ENCODE assay signal across 1 cellular context in genomic region chr4:10018818-10019438, GRCh38.
TF ChIP-seq lines count a peak whose summit lies in the region.

No MANE protein-coding gene starts in this region.

TF ChIP-seq in HEK293, 187 proteins besides CTCF, POLR2A, EP300 and RAD21 (continued from another document):
- TF ChIP-seq, protein P1, sequence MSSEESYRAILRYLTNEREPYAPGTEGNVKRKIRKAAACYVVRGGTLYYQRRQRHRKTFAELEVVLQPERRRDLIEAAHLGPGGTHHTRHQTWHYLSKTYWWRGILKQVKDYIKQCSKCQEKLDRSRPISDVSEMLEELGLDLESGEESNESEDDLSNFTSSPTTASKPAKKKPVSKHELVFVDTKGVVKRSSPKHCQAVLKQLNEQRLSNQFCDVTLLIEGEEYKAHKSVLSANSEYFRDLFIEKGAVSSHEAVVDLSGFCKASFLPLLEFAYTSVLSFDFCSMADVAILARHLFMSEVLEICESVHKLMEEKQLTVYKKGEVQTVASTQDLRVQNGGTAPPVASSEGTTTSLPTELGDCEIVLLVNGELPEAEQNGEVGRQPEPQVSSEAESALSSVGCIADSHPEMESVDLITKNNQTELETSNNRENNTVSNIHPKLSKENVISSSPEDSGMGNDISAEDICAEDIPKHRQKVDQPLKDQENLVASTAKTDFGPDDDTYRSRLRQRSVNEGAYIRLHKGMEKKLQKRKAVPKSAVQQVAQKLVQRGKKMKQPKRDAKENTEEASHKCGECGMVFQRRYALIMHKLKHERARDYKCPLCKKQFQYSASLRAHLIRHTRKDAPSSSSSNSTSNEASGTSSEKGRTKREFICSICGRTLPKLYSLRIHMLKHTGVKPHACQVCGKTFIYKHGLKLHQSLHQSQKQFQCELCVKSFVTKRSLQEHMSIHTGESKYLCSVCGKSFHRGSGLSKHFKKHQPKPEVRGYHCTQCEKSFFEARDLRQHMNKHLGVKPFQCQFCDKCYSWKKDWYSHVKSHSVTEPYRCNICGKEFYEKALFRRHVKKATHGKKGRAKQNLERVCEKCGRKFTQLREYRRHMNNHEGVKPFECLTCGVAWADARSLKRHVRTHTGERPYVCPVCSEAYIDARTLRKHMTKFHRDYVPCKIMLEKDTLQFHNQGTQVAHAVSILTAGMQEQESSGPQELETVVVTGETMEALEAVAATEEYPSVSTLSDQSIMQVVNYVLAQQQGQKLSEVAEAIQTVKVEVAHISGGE (tag by site-specific recombination; conservative IDR thresholded peaks at IDR 0.05; ENCODE audit: low read depth) = no peak
- TF ChIP-seq EGR2 (tag by site-specific recombination; IDR thresholded peaks at IDR 0.05; ENCODE audit: low read depth) (no peak), ZIC2 (tag by site-specific recombination; IDR thresholded peaks at IDR 0.05) (peak; percentile 19; the same call in 1 of the 2 replicates), ZNF626 (tag by site-specific recombination; IDR thresholded peaks at IDR 0.05) (no peak), ZBTB7A (tag by site-specific recombination; IDR thresholded peaks at IDR 0.05; ENCODE audit: low read depth) (no peak), ZNF10 (tag by site-specific recombination; IDR thresholded peaks at IDR 0.05) (no peak), SCRT1 (tag by site-specific recombination; IDR thresholded peaks at IDR 0.05; ENCODE audit: borderline replicate concordance) (peak; percentile 95)
- TF ChIP-seq, protein P2, sequence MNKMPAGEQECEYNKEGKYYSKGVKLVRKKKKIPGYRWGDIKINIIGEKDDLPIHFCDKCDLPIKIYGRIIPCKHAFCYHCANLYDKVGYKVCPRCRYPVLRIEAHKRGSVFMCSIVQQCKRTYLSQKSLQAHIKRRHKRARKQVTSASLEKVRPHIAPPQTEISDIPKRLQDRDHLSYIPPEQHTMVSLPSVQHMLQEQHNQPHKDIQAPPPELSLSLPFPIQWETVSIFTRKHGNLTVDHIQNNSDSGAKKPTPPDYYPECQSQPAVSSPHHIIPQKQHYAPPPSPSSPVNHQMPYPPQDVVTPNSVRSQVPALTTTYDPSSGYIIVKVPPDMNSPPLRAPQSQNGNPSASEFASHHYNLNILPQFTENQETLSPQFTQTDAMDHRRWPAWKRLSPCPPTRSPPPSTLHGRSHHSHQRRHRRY (tag by site-specific recombination; IDR thresholded peaks at IDR 0.05) = no peak
TF ChIP-seq in HEK293: peak in this region for 8.
